Comparison of ENCODE assay signal across 14 cellular contexts in genomic region chr20:10855031-10855430, GRCh38.
DNase-seq lines count a peak whose midpoint lies in the region; ATAC-seq and TF ChIP-seq lines count a peak whose summit lies in the region.
"Had no signal": no experiment of that assay in that cellular context is flagged by ENCODE, and none has a peak within 500 bp of the region (broad histone marks: within the 10 kb centered on the region; RNA-seq: fewer than 3 reads in every experiment).

No MANE protein-coding gene starts in this region.

- peaks cover 4% of the 10 kb centered on the region; the same call in 1 of the 2 replicates for H3K9me1 ChIP-seq in IMR-90 (ENCODE audit: insufficient read depth, low read length)

- H3K27ac ChIP-seq in IMR-90 (ENCODE audit: insufficient read depth, low read length), result no peak overlapping the region

- no peak overlapping the region for H4K8ac ChIP-seq in IMR-90 (ENCODE audit: low read depth in 2 of 2, low read length in 2 of 2)

- H3K4me1 ChIP-seq in IMR-90 (ENCODE audit: control insufficient read depth, insufficient read depth, low read length), result peaks cover 2% of the 10 kb centered on the region; the same call in 1 of the 2 replicates
- H3K4me1 ChIP-seq: HAP-1 had no signal

- H2BK20ac ChIP-seq in IMR-90 (ENCODE audit: low read depth, low read length), result no peak overlapping the region

- no peak overlapping the region for H3K4ac ChIP-seq in IMR-90 (ENCODE audit: low read depth, low read length)

- peak; percentile 60 for DNase-seq in EH (ENCODE audit: low read depth)
- DNase-seq in IMR-90, result no peak
- DNase-seq in fibroblast of peridontal ligament (ENCODE audit: extremely low read depth), result peak; percentile 35
- DNase-seq in sciatic nerve (ENCODE audit: low spot score), result no peak
- DNase-seq in stimulated activated CD4-positive, alpha-beta T cell treated with anti-CD3 and anti-CD28 coated beads, Interleukin-4, amount 100 ng/mL, for 24 hours, result no peak
- DNase-seq: ACHN, COR-L47, KG1, NCI-H1436 treated with DMSO at 0.1 percent for 48 hours, NCI-H2081, NCI-H510A treated with DMSO at 0.1 percent for 48 hours had no signal

- H3K14ac ChIP-seq in IMR-90 (replicated peaks; ENCODE audit: low read depth, low read length), result no peak overlapping the region

- TF ChIP-seq CTCF in IMR-90 (conservative IDR thresholded peaks at IDR 0.05; ENCODE audit: low read depth, low read length), result no peak

- no peak overlapping the region for H3K23ac ChIP-seq in IMR-90 (ENCODE audit: low read depth, low read length)

- H3K9me3 ChIP-seq in IMR-90 (ENCODE audit: control insufficient read depth, insufficient read depth, low read length), result no peaks in the 10 kb centered on the region
- H3K9me3 ChIP-seq: HAP-1 had no signal

- no peak overlapping the region for H3K18ac ChIP-seq in IMR-90 (ENCODE audit: low read depth, low read length)

- CTCF ChIA-PET in IMR-90 (lab: Yijun Ruan, JAX), result no interaction called here

- H2AK5ac ChIP-seq in IMR-90 (ENCODE audit: low read depth, low read length), result 0 out of 2 replicates have a peak overlapping the region, but pooled peaks have one; percentile 21

- intact Hi-C loops in IMR-90 (cut with micrococcal nuclease) (no loop called here), sciatic nerve (cut with DNase I) (no loop called here)

- no TSS peak for BruUV-seq in IMR-90 (replicated peaks; lab: Mats Ljungman, UMichigan)

- no peaks in the 10 kb centered on the region for H4K20me1 ChIP-seq in IMR-90 (ENCODE audit: insufficient read depth, low read length)

- H3K79me1 ChIP-seq in IMR-90 (ENCODE audit: low read depth in 1 of 2, low read length in 2 of 2), result no peaks in the 10 kb centered on the region

- dilution Hi-C loops in IMR-90 (cut with HindIII; ENCODE audit: low sequenced_read_pairs, unreplicated experiment), result no loop called here

- no peak for ATAC-seq in IMR-90 (ENCODE audit: low read depth)
- peak; percentile 26 for ATAC-seq in sciatic nerve
- ATAC-seq in HG02759 (IDR thresholded peaks at IDR 0.05; ENCODE audit: unreplicated experiment), result no peak
- ATAC-seq in HG03159 (IDR thresholded peaks at IDR 0.05; ENCODE audit: unreplicated experiment), result no peak

- no peaks in the 10 kb centered on the region; the same call in 1 of the 2 replicates for H3K27me3 ChIP-seq in IMR-90 (ENCODE audit: control insufficient read depth, insufficient read depth, low read length)

- in situ Hi-C loops in IMR-90 (cut with MboI; ENCODE audit: low sequenced_read_pairs), result no loop called here

- H2AFZ ChIP-seq in IMR-90 (replicated peaks; ENCODE audit: low read length, poor library complexity), result no peak overlapping the region

- H2BK5ac ChIP-seq in IMR-90 (ENCODE audit: low read depth, low read length, poor library complexity, severe bottlenecking), result no peak overlapping the region

- H2BK120ac ChIP-seq in IMR-90 (ENCODE audit: low read depth, low read length), result no peak overlapping the region

- no peak overlapping the region for H4K91ac ChIP-seq in IMR-90 (ENCODE audit: insufficient read depth, low read depth, low read length)

- no peak overlapping the region for H3K56ac ChIP-seq in IMR-90 (ENCODE audit: extremely low read depth, insufficient read depth, low read length)

- no peak overlapping the region for H3K4me3 ChIP-seq in IMR-90 (ENCODE audit: insufficient read depth, low read depth, low read length)
- H3K4me3 ChIP-seq: HAP-1 had no signal

- no peak overlapping the region for H4K5ac ChIP-seq in IMR-90 (ENCODE audit: low read depth, low read length)

- no peak for TF ChIP-seq RAD21 in IMR-90 (IDR thresholded peaks at IDR 0.05; ENCODE audit: low read length)

- no peak overlapping the region for H3K9ac ChIP-seq in IMR-90 (ENCODE audit: low read depth, low read length)

- no peak overlapping the region for H3K4me2 ChIP-seq in IMR-90 (ENCODE audit: low read depth, low read length)

- H3K36me3 ChIP-seq in IMR-90 (ENCODE audit: control insufficient read depth, insufficient read depth, low read length), result no peaks in the 10 kb centered on the region
- H3K36me3 ChIP-seq: HAP-1 had no signal

- POLR2A ChIA-PET in IMR-90 (lab: Charles Lee; ENCODE audit: unreplicated experiment), result no interaction called here

- H2BK15ac ChIP-seq in IMR-90 (ENCODE audit: low read depth, low read length), result no peak overlapping the region; the same call in 2 of the 3 replicates

- no peak for TF ChIP-seq POLR2A in IMR-90 (IDR thresholded peaks at IDR 0.05; ENCODE audit: low read depth, low read length)

- no peak overlapping the region for H2AK9ac ChIP-seq in IMR-90 (replicated peaks; ENCODE audit: low read depth, low read length, poor library complexity)

TF ChIP-seq in IMR-90, 13 proteins besides CTCF, POLR2A, EP300 and RAD21:
- TF ChIP-seq RFX5 (IDR thresholded peaks at IDR 0.05; ENCODE audit: low read depth, low read length), result no peak
- TF ChIP-seq CEBPB (IDR thresholded peaks at IDR 0.05; ENCODE audit: low read depth, low read length), result no peak
- TF ChIP-seq MAFK (IDR thresholded peaks at IDR 0.05; ENCODE audit: low read depth, low read length), result no peak
- no peak for TF ChIP-seq SMC3 (IDR thresholded peaks at IDR 0.05; ENCODE audit: low read depth, low read length)
- no peak for TF ChIP-seq CHD1 (IDR thresholded peaks at IDR 0.05; ENCODE audit: low read depth, low read length)

Comparison
In these comparisons a context has a peak if more than half of its experiments do, and no peak if none do; other contexts are left out.
1. DNase-seq: peak in EH (single experiment) and fibroblast of peridontal ligament (single experiment); none in IMR-90 (single experiment), sciatic nerve (single experiment) and stimulated activated CD4-positive, alpha-beta T cell treated with anti-CD3 and anti-CD28 coated beads, Interleukin-4, amount 100 ng/mL, for 24 hours (single experiment).